8 cellular contexts compared by ENCODE assay signal in the genomic region with DNA sequence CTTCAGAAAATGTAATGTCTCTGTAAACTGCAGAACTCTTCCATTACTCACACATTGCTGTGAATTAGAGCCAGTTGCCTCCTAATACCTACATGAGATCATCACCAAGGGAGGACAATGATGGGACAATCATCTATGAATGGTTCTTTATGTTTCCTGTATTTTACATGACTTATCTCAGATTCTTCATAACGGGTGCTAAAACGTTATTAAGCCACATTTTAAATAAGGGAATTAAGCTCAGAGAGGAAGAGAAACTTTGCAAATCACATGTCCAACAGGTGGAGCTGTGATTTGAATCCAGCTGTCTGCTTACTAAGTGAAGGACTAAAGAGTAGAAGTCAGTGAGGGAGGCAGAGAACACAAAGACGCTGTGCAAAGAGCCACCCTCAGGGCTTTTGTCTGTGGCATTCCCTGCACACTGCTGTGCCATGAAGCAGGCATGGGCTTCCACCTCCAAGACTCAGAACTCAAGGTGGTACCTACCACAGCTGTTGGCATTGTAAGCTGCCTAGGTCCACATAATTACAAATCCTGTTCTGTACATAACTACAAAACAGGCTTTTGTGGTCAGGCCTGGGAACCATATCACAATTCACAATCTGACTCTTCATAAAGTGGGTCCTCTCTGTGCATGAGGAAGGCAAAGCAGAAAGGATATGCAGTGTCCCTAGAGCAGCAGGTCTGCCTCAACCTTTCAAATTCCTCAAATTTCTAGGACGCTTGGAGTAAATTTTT. TPM values are rescaled to one million over a fixed set of nuclear protein-coding genes. Genes with fewer than 3 reads are reported as not detected.
A peak's percentile ranks its signal among the peaks of the same experiment; 100 is the strongest.
DNase-seq lines count a peak whose midpoint lies in the region; ATAC-seq, FAIRE-seq and TF ChIP-seq lines count a peak whose summit lies in the region.

No MANE protein-coding gene starts in this region.

- peaks cover 48% of the 10 kb centered on the region for H3K4me1 Mint-ChIP-seq in astrocyte (ENCODE audit: low read depth, unreplicated experiment)

- H3K27me3 Mint-ChIP-seq in astrocyte (ENCODE audit: low read depth, unreplicated experiment): no peaks in the 10 kb centered on the region

- H3K9ac ChIP-seq in DND-41 (ENCODE audit: low read depth, low read length) (no peak overlapping the region), astrocyte (ENCODE audit: low read length) (peak overlapping the region; percentile 9)

- no peak for DNase-seq in DND-41
- peak; percentile 45 for DNase-seq in astrocyte (ENCODE audit: low read depth)
- no peak for DNase-seq in activated gamma-delta T cell treated with Interleukin-2 at 50 U/mL for 16 hours
- no peak for DNase-seq in DMS79 (lab: John Stamatoyannopoulos, UW)
- DNase-seq in cerebellum (ENCODE audit: low spot score): no peak

- TF ChIP-seq CTCF in DND-41 (IDR thresholded peaks at IDR 0.05; ENCODE audit: borderline replicate concordance, extremely low read depth, low read length, poor library complexity, severe bottlenecking): peak; percentile 7
- TF ChIP-seq CTCF in astrocyte (IDR thresholded peaks at IDR 0.05; ENCODE audit: insufficient read depth, low read depth, low read length): peak; percentile 14

- 33 to 42% methylated on average over 1 to 4 of the region's 4 CpGs for WGBS in mesodermal cell (ENCODE audit: insufficient coverage in 2 of 2), 2 experiments

- peak overlapping the region; percentile 99 for H3K27ac Mint-ChIP-seq in astrocyte (ENCODE audit: unreplicated experiment)

- no peak overlapping the region for H3K4me3 ChIP-seq in DND-41 (ENCODE audit: low read depth in 1 of 2, low read length in 2 of 2)
- no peak overlapping the region for H3K4me3 ChIP-seq in astrocyte (ENCODE audit: insufficient read depth, low read depth, low read length)
- H3K4me3 ChIP-seq in mesodermal cell (ENCODE audit: extremely low read depth, insufficient read depth, low read length, poor library complexity, severe bottlenecking): no peak overlapping the region

- H3K4me1 ChIP-seq in DND-41 (ENCODE audit: insufficient read depth, low read length) (no peaks in the 10 kb centered on the region), astrocyte (ENCODE audit: insufficient read depth, low read length) (peaks cover 23% of the 10 kb centered on the region), mesodermal cell (ENCODE audit: control insufficient read depth, insufficient read depth, low read length, poor library complexity, severe bottlenecking) (peaks cover 51% of the 10 kb centered on the region)

- H3K27me3 ChIP-seq in DND-41 (ENCODE audit: insufficient read depth, low read length, poor library complexity) (peaks cover 5% of the 10 kb centered on the region), astrocyte (ENCODE audit: insufficient read depth, low read length) (no peaks in the 10 kb centered on the region)

- peaks cover 2% of the 10 kb centered on the region for H3K9me3 Mint-ChIP-seq in astrocyte (ENCODE audit: unreplicated experiment)

- no peak overlapping the region for H3K4me2 ChIP-seq in DND-41 (ENCODE audit: insufficient read depth, low read length)
- peak overlapping the region; percentile 81 for H3K4me2 ChIP-seq in astrocyte (ENCODE audit: low read length)

- H3K36me3 ChIP-seq in DND-41 (ENCODE audit: insufficient read depth, low read length) (no peaks in the 10 kb centered on the region), astrocyte (ENCODE audit: insufficient read depth, low read length) (no peaks in the 10 kb centered on the region), mesodermal cell (ENCODE audit: control insufficient read depth, insufficient read depth, low read length) (no peaks in the 10 kb centered on the region)

- H3K27ac ChIP-seq in DND-41 (ENCODE audit: low read length) (no peak overlapping the region), astrocyte (ENCODE audit: low read depth, low read length) (no peak overlapping the region), mesodermal cell (ENCODE audit: low read depth, low read length, severe bottlenecking) (peak overlapping the region; percentile 96)

- H4K20me1 ChIP-seq in DND-41 (ENCODE audit: insufficient read depth, low read length) (no peaks in the 10 kb centered on the region), astrocyte (ENCODE audit: insufficient read depth, low read length) (peaks cover 62% of the 10 kb centered on the region)

- ATAC-seq in DND-41 (ENCODE audit: insufficient read depth, low read depth) (no peak), GM19455 (IDR thresholded peaks at IDR 0.05; ENCODE audit: unreplicated experiment) (peak; percentile 68), HG03378 (IDR thresholded peaks at IDR 0.05; ENCODE audit: unreplicated experiment) (peak; percentile 80)

- no peaks in the 10 kb centered on the region for H3K9me3 ChIP-seq in DND-41 (ENCODE audit: insufficient read depth, low read length, severe bottlenecking)
- no peaks in the 10 kb centered on the region for H3K9me3 ChIP-seq in astrocyte (ENCODE audit: insufficient read depth, low read depth, low read length)
- H3K9me3 ChIP-seq in mesodermal cell (ENCODE audit: control insufficient read depth, low read length): peaks cover 6% of the 10 kb centered on the region

- H3K79me2 ChIP-seq in DND-41 (ENCODE audit: insufficient read depth, low read length) (no peaks in the 10 kb centered on the region), astrocyte (ENCODE audit: insufficient read depth, low read length) (peaks cover 77% of the 10 kb centered on the region)

- no peak overlapping the region for H2AFZ ChIP-seq in DND-41 (ENCODE audit: low read depth, low read length)
- no peak overlapping the region for H2AFZ ChIP-seq in astrocyte (ENCODE audit: low read depth, low read length)

- peaks cover 3% of the 10 kb centered on the region for H3K36me3 Mint-ChIP-seq in astrocyte (ENCODE audit: low read depth, unreplicated experiment)

- peak overlapping the region; percentile 17 for H3K4me3 Mint-ChIP-seq in astrocyte (ENCODE audit: unreplicated experiment)

- FAIRE-seq in astrocyte (lab: Jason Lieb, UNC): no peak

RNA-seq across cellular contexts. Expression of gene TBC1D9, which starts 12.8 kb away (rescaled TPM):
- 29.6 and 31.6 TPM in 2 replicates for total RNA-seq in astrocyte
- polyA plus RNA-seq in mesodermal cell (2013, experiment 1 of 2): 22.8 TPM
- polyA plus RNA-seq in mesodermal cell (2013, experiment 2 of 2): 18.6 TPM
- total RNA-seq in cerebellum: 95.7 TPM
